ENCODE assay signal across 15 cellular contexts in genomic region chr2:238444242-238444641, GRCh38.
"Had no signal": no experiment of that assay in that cellular context is flagged by ENCODE, and none has a peak within 500 bp of the region (broad histone marks: within the 10 kb centered on the region; RNA-seq: fewer than 3 reads in every experiment).

No MANE protein-coding gene starts in this region.

- H3K27ac Mint-ChIP-seq: activated CD4-positive, alpha-beta T cell treated with anti-CD3 and anti-CD28 coated beads for 36 hours; activated naive CD8-positive, alpha-beta T cell; activated T-helper 1 cell treated with anti-CD3 and anti-CD28 coated beads, Interleukin-12 subunit alpha, Interleukin-12 subunit beta, Interleukin-2, Interleukin-4 antibody, amounts not matched to agents 30 ng/mL and 10 ng/mL and 1 ng/mL, durations not matched to agents 14 hours and 24 hours and 36 hours had no signal

- H3K9me3 ChIP-seq: transverse colon had no signal

- H3K4me3 ChIP-seq: cardiac muscle cell, lung, transverse colon had no signal

- DNase-seq: activated CD4-positive, alpha-beta T cell treated with anti-CD3 and anti-CD28 coated beads for 36 hours; activated T-cell treated with anti-CD3 and anti-CD28 coated beads for 4 hours; amygdala; hypothalamus; stimulated activated CD4-positive, alpha-beta T cell treated with anti-CD3 and anti-CD28 coated beads, Interleukin-12 subunit alpha, Interleukin-12 subunit beta, amount 100 ng/mL, for 4 hours; stimulated activated CD4-positive, alpha-beta T cell treated with anti-CD3 and anti-CD28 coated beads, Interleukin-1b, Interleukin-23, amount 100 ng/mL, for 48 hours; stimulated activated CD8-positive, alpha-beta memory T cell treated with anti-CD3 and anti-CD28 coated beads, Interleukin-4, amount 100 ng/mL, for 48 hours; stimulated activated naive CD4-positive, alpha-beta T cell treated with Interleukin-2 at 50 U/mL for 16 hours; SW 1271; T-helper 2 cell; transverse colon had no signal

- ATAC-seq: activated CD4-positive, alpha-beta T cell treated with anti-CD3 and anti-CD28 coated beads for 36 hours had no signal

- H3K9me3 Mint-ChIP-seq: activated T-helper 1 cell treated with anti-CD3 and anti-CD28 coated beads, Interleukin-12 subunit alpha, Interleukin-12 subunit beta, Interleukin-2, Interleukin-4 antibody, amounts not matched to agents 30 ng/mL and 10 ng/mL and 1 ng/mL, durations not matched to agents 14 hours and 24 hours and 36 hours had no signal

- H3K4me3 Mint-ChIP-seq: activated CD4-positive, alpha-beta T cell treated with anti-CD3 and anti-CD28 coated beads for 36 hours; activated naive CD8-positive, alpha-beta T cell; activated T-helper 1 cell treated with anti-CD3 and anti-CD28 coated beads, Interleukin-12 subunit alpha, Interleukin-12 subunit beta, Interleukin-2, Interleukin-4 antibody, amounts not matched to agents 30 ng/mL and 10 ng/mL and 1 ng/mL, durations not matched to agents 14 hours and 24 hours and 36 hours had no signal

- H3K27ac ChIP-seq: cardiac muscle cell, transverse colon had no signal

- H3K27me3 Mint-ChIP-seq: activated CD4-positive, alpha-beta T cell treated with anti-CD3 and anti-CD28 coated beads for 36 hours; activated naive CD8-positive, alpha-beta T cell had no signal

- H3K27me3 ChIP-seq: cardiac muscle cell, transverse colon had no signal
